In genomic region chr16:47143329-47143676, GRCh38 we compare ENCODE assay signal across 1 cellular context.
A peak's percentile ranks its signal among the peaks of the same experiment; 100 is the strongest.
TF ChIP-seq lines count a peak whose summit lies in the region.

No MANE protein-coding gene starts in this region.

TF ChIP-seq in HepG2, 621 proteins besides CTCF, POLR2A, EP300 and RAD21 (continued from another document and continues in another):
- TF ChIP-seq ZNF687 (CRISPR knock-in tag; IDR thresholded peaks at IDR 0.05), result peak; percentile 87
- TF ChIP-seq REPIN1 (CRISPR knock-in tag; IDR thresholded peaks at IDR 0.05; ENCODE audit: borderline replicate concordance, low read depth), result peak; percentile 60
- 0 out of 2 replicates have a peak, but pooled peaks have one; percentile 21 for TF ChIP-seq ZNF205 (CRISPR knock-in tag; IDR thresholded peaks at IDR 0.05)
- peak; percentile 67 for TF ChIP-seq ZBTB14 (CRISPR knock-in tag; IDR thresholded peaks at IDR 0.05)
- no peak for TF ChIP-seq ZKSCAN5 (CRISPR knock-in tag; IDR thresholded peaks at IDR 0.05)
- 0 out of 2 replicates have a peak, but pooled peaks have one; percentile 13 for TF ChIP-seq NR0B2 (CRISPR knock-in tag; IDR thresholded peaks at IDR 0.05)
- 0 out of 2 replicates have a peak, but pooled peaks have one; percentile 33 for TF ChIP-seq SNAPC2 (CRISPR knock-in tag; IDR thresholded peaks at IDR 0.05)
- TF ChIP-seq ZNF253 (CRISPR knock-in tag; IDR thresholded peaks at IDR 0.05; ENCODE audit: borderline replicate concordance), result 0 out of 2 replicates have a peak, but pooled peaks have one; percentile 26
- TF ChIP-seq, protein P1, sequence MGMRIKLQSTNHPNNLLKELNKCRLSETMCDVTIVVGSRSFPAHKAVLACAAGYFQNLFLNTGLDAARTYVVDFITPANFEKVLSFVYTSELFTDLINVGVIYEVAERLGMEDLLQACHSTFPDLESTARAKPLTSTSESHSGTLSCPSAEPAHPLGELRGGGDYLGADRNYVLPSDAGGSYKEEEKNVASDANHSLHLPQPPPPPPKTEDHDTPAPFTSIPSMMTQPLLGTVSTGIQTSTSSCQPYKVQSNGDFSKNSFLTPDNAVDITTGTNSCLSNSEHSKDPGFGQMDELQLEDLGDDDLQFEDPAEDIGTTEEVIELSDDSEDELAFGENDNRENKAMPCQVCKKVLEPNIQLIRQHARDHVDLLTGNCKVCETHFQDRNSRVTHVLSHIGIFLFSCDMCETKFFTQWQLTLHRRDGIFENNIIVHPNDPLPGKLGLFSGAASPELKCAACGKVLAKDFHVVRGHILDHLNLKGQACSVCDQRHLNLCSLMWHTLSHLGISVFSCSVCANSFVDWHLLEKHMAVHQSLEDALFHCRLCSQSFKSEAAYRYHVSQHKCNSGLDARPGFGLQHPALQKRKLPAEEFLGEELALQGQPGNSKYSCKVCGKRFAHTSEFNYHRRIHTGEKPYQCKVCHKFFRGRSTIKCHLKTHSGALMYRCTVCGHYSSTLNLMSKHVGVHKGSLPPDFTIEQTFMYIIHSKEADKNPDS (CRISPR knock-in tag; IDR thresholded peaks at IDR 0.05), result no peak
- peak; percentile 56; the same call in 1 of the 2 replicates for TF ChIP-seq MED1 (CRISPR knock-in tag; IDR thresholded peaks at IDR 0.05)
- peak; percentile 56 for TF ChIP-seq THAP11 (CRISPR knock-in tag; IDR thresholded peaks at IDR 0.05)
- TF ChIP-seq ZFP82 (CRISPR knock-in tag; IDR thresholded peaks at IDR 0.05; ENCODE audit: borderline replicate concordance), result peak; percentile 78; the same call in 1 of the 2 replicates
- TF ChIP-seq E2F1 (CRISPR knock-in tag; IDR thresholded peaks at IDR 0.05), result peak; percentile 61; the same call in 1 of the 2 replicates
- TF ChIP-seq ZMAT3 (CRISPR knock-in tag; conservative IDR thresholded peaks at IDR 0.05), result peak; percentile 71; the same call in 1 of the 2 replicates
- TF ChIP-seq, protein P2, sequence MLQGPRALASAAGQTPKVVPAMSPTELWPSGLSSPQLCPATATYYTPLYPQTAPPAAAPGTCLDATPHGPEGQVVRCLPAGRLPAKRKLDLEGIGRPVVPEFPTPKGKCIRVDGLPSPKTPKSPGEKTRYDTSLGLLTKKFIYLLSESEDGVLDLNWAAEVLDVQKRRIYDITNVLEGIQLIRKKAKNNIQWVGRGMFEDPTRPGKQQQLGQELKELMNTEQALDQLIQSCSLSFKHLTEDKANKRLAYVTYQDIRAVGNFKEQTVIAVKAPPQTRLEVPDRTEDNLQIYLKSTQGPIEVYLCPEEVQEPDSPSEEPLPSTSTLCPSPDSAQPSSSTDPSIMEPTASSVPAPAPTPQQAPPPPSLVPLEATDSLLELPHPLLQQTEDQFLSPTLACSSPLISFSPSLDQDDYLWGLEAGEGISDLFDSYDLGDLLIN (CRISPR knock-in tag; IDR thresholded peaks at IDR 0.05; ENCODE audit: borderline replicate concordance), result 0 out of 2 replicates have a peak, but pooled peaks have one; percentile 10
- TF ChIP-seq, protein P3, sequence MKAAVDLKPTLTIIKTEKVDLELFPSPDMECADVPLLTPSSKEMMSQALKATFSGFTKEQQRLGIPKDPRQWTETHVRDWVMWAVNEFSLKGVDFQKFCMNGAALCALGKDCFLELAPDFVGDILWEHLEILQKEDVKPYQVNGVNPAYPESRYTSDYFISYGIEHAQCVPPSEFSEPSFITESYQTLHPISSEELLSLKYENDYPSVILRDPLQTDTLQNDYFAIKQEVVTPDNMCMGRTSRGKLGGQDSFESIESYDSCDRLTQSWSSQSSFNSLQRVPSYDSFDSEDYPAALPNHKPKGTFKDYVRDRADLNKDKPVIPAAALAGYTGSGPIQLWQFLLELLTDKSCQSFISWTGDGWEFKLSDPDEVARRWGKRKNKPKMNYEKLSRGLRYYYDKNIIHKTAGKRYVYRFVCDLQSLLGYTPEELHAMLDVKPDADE (CRISPR knock-in tag; IDR thresholded peaks at IDR 0.05), result 0 out of 2 replicates have a peak, but pooled peaks have one; percentile 72
- peak; percentile 65; the same call in 1 of the 2 replicates for TF ChIP-seq TARDBP (CRISPR knock-in tag; IDR thresholded peaks at IDR 0.05)
- no peak for TF ChIP-seq ZNF713 (CRISPR knock-in tag; IDR thresholded peaks at IDR 0.05)
- peak; percentile 82 for TF ChIP-seq RNF2 (conservative IDR thresholded peaks at IDR 0.05; ENCODE audit: low read depth)
- no peak; the same call in 1 of the 2 replicates for TF ChIP-seq TBX2 (CRISPR knock-in tag; IDR thresholded peaks at IDR 0.05; ENCODE audit: borderline replicate concordance)
- TF ChIP-seq, protein P4, sequence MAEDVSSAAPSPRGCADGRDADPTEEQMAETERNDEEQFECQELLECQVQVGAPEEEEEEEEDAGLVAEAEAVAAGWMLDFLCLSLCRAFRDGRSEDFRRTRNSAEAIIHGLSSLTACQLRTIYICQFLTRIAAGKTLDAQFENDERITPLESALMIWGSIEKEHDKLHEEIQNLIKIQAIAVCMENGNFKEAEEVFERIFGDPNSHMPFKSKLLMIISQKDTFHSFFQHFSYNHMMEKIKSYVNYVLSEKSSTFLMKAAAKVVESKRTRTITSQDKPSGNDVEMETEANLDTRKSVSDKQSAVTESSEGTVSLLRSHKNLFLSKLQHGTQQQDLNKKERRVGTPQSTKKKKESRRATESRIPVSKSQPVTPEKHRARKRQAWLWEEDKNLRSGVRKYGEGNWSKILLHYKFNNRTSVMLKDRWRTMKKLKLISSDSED (CRISPR knock-in tag; IDR thresholded peaks at IDR 0.05), result peak; percentile 51; the same call in 1 of the 2 replicates
- peak; percentile 59; the same call in 1 of the 2 replicates for TF ChIP-seq NKX3-1 (CRISPR knock-in tag; IDR thresholded peaks at IDR 0.05)
- peak; percentile 64; the same call in 1 of the 2 replicates for TF ChIP-seq GABPB1 (CRISPR knock-in tag; IDR thresholded peaks at IDR 0.05)
- TF ChIP-seq HNRNPK (IDR thresholded peaks at IDR 0.05; ENCODE audit: low read depth, low read length, poor library complexity, severe bottlenecking), result peak; percentile 31
- no peak for TF ChIP-seq GZF1 (CRISPR knock-in tag; IDR thresholded peaks at IDR 0.05)
- 0 out of 2 replicates have a peak, but pooled peaks have one; percentile 49 for TF ChIP-seq ZNF614 (CRISPR knock-in tag; IDR thresholded peaks at IDR 0.05; ENCODE audit: borderline replicate concordance)
- no peak for TF ChIP-seq PLSCR1 (CRISPR knock-in tag; IDR thresholded peaks at IDR 0.05; ENCODE audit: borderline replicate concordance)
- no peak for TF ChIP-seq KAT2B (IDR thresholded peaks at IDR 0.05; ENCODE audit: borderline replicate concordance, low read depth, low read length)
- TF ChIP-seq ZNF567 (CRISPR knock-in tag; IDR thresholded peaks at IDR 0.05; ENCODE audit: borderline replicate concordance), result 0 out of 2 replicates have a peak, but pooled peaks have one; percentile 37
- TF ChIP-seq MEIS1 (CRISPR knock-in tag; IDR thresholded peaks at IDR 0.05; ENCODE audit: borderline replicate concordance), result 0 out of 2 replicates have a peak, but pooled peaks have one; percentile 11
- 0 out of 2 replicates have a peak, but pooled peaks have one; percentile 63 for TF ChIP-seq SALL2 (CRISPR knock-in tag; IDR thresholded peaks at IDR 0.05)
- TF ChIP-seq ZNF33B (CRISPR knock-in tag; IDR thresholded peaks at IDR 0.05), result no peak
- TF ChIP-seq MTF2 (CRISPR knock-in tag; IDR thresholded peaks at IDR 0.05; ENCODE audit: borderline replicate concordance), result peak; percentile 73
- 0 out of 2 replicates have a peak, but pooled peaks have one; percentile 76 for TF ChIP-seq IRX3 (CRISPR knock-in tag; IDR thresholded peaks at IDR 0.05; ENCODE audit: borderline replicate concordance, low read depth)
- TF ChIP-seq SRSF4 (IDR thresholded peaks at IDR 0.05; ENCODE audit: low read depth, low read length, poor library complexity, severe bottlenecking), result no peak
- TF ChIP-seq SIX1 (CRISPR knock-in tag; IDR thresholded peaks at IDR 0.05; ENCODE audit: borderline replicate concordance), result no peak
- TF ChIP-seq PAX8 (CRISPR knock-in tag; IDR thresholded peaks at IDR 0.05; ENCODE audit: borderline replicate concordance), result 0 out of 2 replicates have a peak, but pooled peaks have one; percentile 4
- peak; percentile 98 for TF ChIP-seq ZNF777 (CRISPR knock-in tag; IDR thresholded peaks at IDR 0.05)
- TF ChIP-seq PRDM10 (CRISPR knock-in tag; IDR thresholded peaks at IDR 0.05; ENCODE audit: low read depth), result no peak
- TF ChIP-seq XBP1 (CRISPR knock-in tag; IDR thresholded peaks at IDR 0.05), result 0 out of 2 replicates have a peak, but pooled peaks have one; percentile 17
- TF ChIP-seq ARNT2 (CRISPR knock-in tag; IDR thresholded peaks at IDR 0.05; ENCODE audit: low read depth), result peak; percentile 91
- no peak for TF ChIP-seq CBX5 (CRISPR knock-in tag; IDR thresholded peaks at IDR 0.05; ENCODE audit: borderline replicate concordance)
- peak; percentile 51; the same call in 1 of the 2 replicates for TF ChIP-seq ZNF589 (CRISPR knock-in tag; conservative IDR thresholded peaks at IDR 0.05)
